In genomic region chr18:57959278-57959677, GRCh38 we compare ENCODE assay signal across 1 cellular context.
A peak's percentile ranks its signal among the peaks of the same experiment; 100 is the strongest.
TF ChIP-seq lines count a peak whose summit lies in the region.

No MANE protein-coding gene starts in this region.

TF ChIP-seq in HepG2, 621 proteins besides CTCF, POLR2A, EP300 and RAD21 (continued from another document):
- peak; percentile 49; the same call in 1 of the 2 replicates for TF ChIP-seq ARID3A (IDR thresholded peaks at IDR 0.05; ENCODE audit: low read depth, low read length)
- TF ChIP-seq U2AF1 (optimal IDR thresholded peaks at IDR 0.05; ENCODE audit: low read depth, low read length): no peak
- TF ChIP-seq MIXL1 (CRISPR knock-in tag; IDR thresholded peaks at IDR 0.05): no peak
- no peak for TF ChIP-seq CENPX (CRISPR knock-in tag; IDR thresholded peaks at IDR 0.05)
- TF ChIP-seq, protein P1, sequence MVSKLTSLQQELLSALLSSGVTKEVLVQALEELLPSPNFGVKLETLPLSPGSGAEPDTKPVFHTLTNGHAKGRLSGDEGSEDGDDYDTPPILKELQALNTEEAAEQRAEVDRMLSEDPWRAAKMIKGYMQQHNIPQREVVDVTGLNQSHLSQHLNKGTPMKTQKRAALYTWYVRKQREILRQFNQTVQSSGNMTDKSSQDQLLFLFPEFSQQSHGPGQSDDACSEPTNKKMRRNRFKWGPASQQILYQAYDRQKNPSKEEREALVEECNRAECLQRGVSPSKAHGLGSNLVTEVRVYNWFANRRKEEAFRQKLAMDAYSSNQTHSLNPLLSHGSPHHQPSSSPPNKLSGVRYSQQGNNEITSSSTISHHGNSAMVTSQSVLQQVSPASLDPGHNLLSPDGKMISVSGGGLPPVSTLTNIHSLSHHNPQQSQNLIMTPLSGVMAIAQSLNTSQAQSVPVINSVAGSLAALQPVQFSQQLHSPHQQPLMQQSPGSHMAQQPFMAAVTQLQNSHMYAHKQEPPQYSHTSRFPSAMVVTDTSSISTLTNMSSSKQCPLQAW (CRISPR knock-in tag; IDR thresholded peaks at IDR 0.05): no peak
- no peak for TF ChIP-seq ZNF564 (CRISPR knock-in tag; IDR thresholded peaks at IDR 0.05)
- TF ChIP-seq ZNF343 (CRISPR knock-in tag; IDR thresholded peaks at IDR 0.05): no peak
- no peak for TF ChIP-seq ZFP36 (IDR thresholded peaks at IDR 0.05; ENCODE audit: borderline replicate concordance, low read depth, low read length, partially characterized antibody)
- peak in 1 of 2 experiments; percentile 63; a peak in 2 of 4 replicates for TF ChIP-seq HMGXB4 (CRISPR knock-in tag; IDR thresholded peaks at IDR 0.05; ENCODE audit: borderline replicate concordance in 1 of 2, low read depth in 1 of 2)
- TF ChIP-seq, protein P2, sequence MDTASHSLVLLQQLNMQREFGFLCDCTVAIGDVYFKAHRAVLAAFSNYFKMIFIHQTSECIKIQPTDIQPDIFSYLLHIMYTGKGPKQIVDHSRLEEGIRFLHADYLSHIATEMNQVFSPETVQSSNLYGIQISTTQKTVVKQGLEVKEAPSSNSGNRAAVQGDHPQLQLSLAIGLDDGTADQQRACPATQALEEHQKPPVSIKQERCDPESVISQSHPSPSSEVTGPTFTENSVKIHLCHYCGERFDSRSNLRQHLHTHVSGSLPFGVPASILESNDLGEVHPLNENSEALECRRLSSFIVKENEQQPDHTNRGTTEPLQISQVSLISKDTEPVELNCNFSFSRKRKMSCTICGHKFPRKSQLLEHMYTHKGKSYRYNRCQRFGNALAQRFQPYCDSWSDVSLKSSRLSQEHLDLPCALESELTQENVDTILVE (CRISPR knock-in tag; IDR thresholded peaks at IDR 0.05): peak; percentile 35; the same call in 1 of the 2 replicates
- TF ChIP-seq SOX5 (CRISPR knock-in tag; IDR thresholded peaks at IDR 0.05; ENCODE audit: borderline replicate concordance): peak; percentile 39; the same call in 1 of the 2 replicates
- no peak for TF ChIP-seq TRIM22 (IDR thresholded peaks at IDR 0.05)
- TF ChIP-seq SAP130 (CRISPR knock-in tag; IDR thresholded peaks at IDR 0.05; ENCODE audit: low read depth): peak; percentile 42
- TF ChIP-seq USF2 (IDR thresholded peaks at IDR 0.05; ENCODE audit: low read depth, low read length): no peak
- TF ChIP-seq USF2 (CRISPR knock-in tag; IDR thresholded peaks at IDR 0.05; ENCODE audit: borderline replicate concordance): peak; percentile 16; the same call in 1 of the 2 replicates
- no peak for TF ChIP-seq ZNF124 (CRISPR knock-in tag; IDR thresholded peaks at IDR 0.05)
- TF ChIP-seq ZNF30 (CRISPR knock-in tag; IDR thresholded peaks at IDR 0.05): no peak
- TF ChIP-seq FOSL2 (CRISPR knock-in tag; IDR thresholded peaks at IDR 0.05): peak; percentile 40; the same call in 1 of the 2 replicates
- peak; percentile 36; the same call in 1 of the 2 replicates for TF ChIP-seq BHLHE40 (IDR thresholded peaks at IDR 0.05; ENCODE audit: low read length)
- TF ChIP-seq ZNF180 (CRISPR knock-in tag; IDR thresholded peaks at IDR 0.05; ENCODE audit: borderline replicate concordance, low read depth): no peak
- no peak for TF ChIP-seq ZNF232 (CRISPR knock-in tag; IDR thresholded peaks at IDR 0.05; ENCODE audit: borderline replicate concordance)
- TF ChIP-seq SMC3 (IDR thresholded peaks at IDR 0.05; ENCODE audit: low read length): peak; percentile 67
- 0 out of 2 replicates have a peak, but pooled peaks have one; percentile 19 for TF ChIP-seq THAP11 (CRISPR knock-in tag; IDR thresholded peaks at IDR 0.05)
- no peak for TF ChIP-seq ZNF576 (CRISPR knock-in tag; IDR thresholded peaks at IDR 0.05)
- peak; percentile 44; the same call in 1 of the 2 replicates for TF ChIP-seq HDAC2 (CRISPR knock-in tag; IDR thresholded peaks at IDR 0.05)
- TF ChIP-seq, protein P3, sequence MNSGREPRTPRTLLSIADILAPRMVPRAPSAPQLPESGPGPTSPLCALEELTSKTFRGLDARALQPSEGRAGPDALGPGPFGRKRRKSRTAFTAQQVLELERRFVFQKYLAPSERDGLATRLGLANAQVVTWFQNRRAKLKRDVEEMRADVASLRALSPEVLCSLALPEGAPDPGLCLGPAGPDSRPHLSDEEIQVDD (CRISPR knock-in tag; IDR thresholded peaks at IDR 0.05; ENCODE audit: borderline replicate concordance): no peak
- TF ChIP-seq, protein P4, sequence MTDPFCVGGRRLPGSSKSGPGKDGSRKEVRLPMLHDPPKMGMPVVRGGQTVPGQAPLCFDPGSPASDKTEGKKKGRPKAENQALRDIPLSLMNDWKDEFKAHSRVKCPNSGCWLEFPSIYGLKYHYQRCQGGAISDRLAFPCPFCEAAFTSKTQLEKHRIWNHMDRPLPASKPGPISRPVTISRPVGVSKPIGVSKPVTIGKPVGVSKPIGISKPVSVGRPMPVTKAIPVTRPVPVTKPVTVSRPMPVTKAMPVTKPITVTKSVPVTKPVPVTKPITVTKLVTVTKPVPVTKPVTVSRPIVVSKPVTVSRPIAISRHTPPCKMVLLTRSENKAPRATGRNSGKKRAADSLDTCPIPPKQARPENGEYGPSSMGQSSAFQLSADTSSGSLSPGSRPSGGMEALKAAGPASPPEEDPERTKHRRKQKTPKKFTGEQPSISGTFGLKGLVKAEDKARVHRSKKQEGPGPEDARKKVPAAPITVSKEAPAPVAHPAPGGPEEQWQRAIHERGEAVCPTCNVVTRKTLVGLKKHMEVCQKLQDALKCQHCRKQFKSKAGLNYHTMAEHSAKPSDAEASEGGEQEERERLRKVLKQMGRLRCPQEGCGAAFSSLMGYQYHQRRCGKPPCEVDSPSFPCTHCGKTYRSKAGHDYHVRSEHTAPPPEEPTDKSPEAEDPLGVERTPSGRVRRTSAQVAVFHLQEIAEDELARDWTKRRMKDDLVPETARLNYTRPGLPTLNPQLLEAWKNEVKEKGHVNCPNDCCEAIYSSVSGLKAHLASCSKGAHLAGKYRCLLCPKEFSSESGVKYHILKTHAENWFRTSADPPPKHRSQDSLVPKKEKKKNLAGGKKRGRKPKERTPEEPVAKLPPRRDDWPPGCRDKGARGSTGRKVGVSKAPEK (CRISPR knock-in tag; IDR thresholded peaks at IDR 0.05; ENCODE audit: borderline replicate concordance): no peak
- TF ChIP-seq SOX6 (IDR thresholded peaks at IDR 0.05): no peak
- TF ChIP-seq SOX6 (CRISPR knock-in tag; IDR thresholded peaks at IDR 0.05): peak; percentile 38; the same call in 1 of the 2 replicates
- no peak for TF ChIP-seq PRDM4 (CRISPR knock-in tag; IDR thresholded peaks at IDR 0.05; ENCODE audit: borderline replicate concordance)
- TF ChIP-seq, protein P5, sequence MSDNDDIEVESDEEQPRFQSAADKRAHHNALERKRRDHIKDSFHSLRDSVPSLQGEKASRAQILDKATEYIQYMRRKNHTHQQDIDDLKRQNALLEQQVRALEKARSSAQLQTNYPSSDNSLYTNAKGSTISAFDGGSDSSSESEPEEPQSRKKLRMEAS (IDR thresholded peaks at IDR 0.05): 0 out of 2 replicates have a peak, but pooled peaks have one; percentile 19
- 0 out of 2 replicates have a peak, but pooled peaks have one; percentile 18 for TF ChIP-seq SIX4 (CRISPR knock-in tag; IDR thresholded peaks at IDR 0.05)
- TF ChIP-seq ARHGAP35 (CRISPR knock-in tag; IDR thresholded peaks at IDR 0.05; ENCODE audit: borderline replicate concordance): no peak
- peak; percentile 38; the same call in 1 of the 2 replicates for TF ChIP-seq ZNF687 (CRISPR knock-in tag; IDR thresholded peaks at IDR 0.05)
